Comparison of ENCODE assay signal across 8 cellular contexts in the genomic region with DNA sequence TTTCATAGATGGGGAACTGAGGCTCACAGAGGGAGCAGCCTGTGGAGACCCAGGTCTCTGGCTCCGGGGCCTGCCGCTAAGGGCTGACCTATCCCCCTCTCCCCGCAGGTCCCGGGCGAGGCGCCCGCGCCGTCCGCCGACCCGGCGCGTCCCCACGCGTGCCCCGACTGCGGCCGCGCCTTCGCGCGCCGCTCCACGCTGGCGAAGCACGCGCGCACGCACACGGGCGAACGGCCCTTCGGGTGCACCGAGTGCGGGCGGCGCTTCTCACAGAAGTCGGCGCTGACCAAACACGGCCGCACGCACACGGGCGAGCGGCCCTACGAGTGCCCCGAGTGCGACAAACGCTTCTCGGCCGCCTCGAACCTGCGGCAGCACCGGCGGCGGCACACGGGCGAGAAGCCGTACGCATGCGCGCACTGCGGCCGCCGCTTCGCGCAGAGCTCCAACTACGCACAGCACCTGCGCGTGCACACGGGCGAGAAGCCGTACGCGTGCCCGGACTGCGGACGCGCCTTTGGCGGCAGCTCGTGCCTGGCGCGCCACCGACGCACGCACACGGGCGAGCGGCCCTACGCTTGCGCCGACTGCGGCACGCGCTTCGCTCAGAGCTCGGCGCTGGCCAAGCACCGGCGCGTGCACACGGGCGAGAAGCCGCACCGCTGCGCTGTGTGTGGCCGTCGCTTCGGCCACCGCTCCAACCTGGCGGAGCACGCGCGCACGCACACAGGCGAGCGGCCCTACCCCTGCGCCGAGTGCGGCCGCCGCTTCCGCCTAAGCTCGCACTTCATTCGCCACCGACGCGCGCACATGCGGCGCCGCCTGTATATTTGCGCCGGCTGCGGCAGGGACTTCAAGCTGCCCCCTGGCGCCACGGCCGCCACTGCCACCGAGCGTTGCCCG. TPM values are rescaled to one million over a fixed set of nuclear protein-coding genes. Genes with fewer than 3 reads are reported as not detected.
A peak's percentile ranks its signal among the peaks of the same experiment; 100 is the strongest.
DNase-seq lines count a peak whose midpoint lies in the region; ATAC-seq and TF ChIP-seq lines count a peak whose summit lies in the region.

No MANE protein-coding gene starts in this region.

- DNase-seq in AG04449 (ENCODE audit: low read depth, low spot score) (peak; percentile 33), NCI-H510A treated with DMSO at 0.1 percent for 48 hours (lab: John Stamatoyannopoulos, UW) (peak; percentile 99), mesendoderm (peak; percentile 98)
- DNase-seq in activated CD8-positive, alpha-beta memory T cell treated with anti-CD3 and anti-CD28 coated beads for 4 hours (ENCODE audit: low read depth in 2 of 2) = peak; percentile 72 to 77
- peak; percentile 81 to 85 (median 84) for DNase-seq in effector memory CD8-positive, alpha-beta T cell
- peak; percentile 82 for DNase-seq in stimulated activated CD8-positive, alpha-beta memory T cell treated with anti-CD3 and anti-CD28 coated beads, Interleukin-12 subunit alpha, Interleukin-12 subunit beta, amount 100 ng/mL, for 4 hours (ENCODE audit: low read depth)

- POLR2A ChIA-PET in AG04449 (lab: Yijun Ruan, JAX) = interaction anchor here (1.0 to 1.9 kb wide), 6 partner anchors 8 to 118 kb away, joined by 4 to 8 read pairs (median 5); partner anchors contain the start of genes DCTPP1, ZNF48 and ZNF771

- H3K4me3 ChIP-seq in AG04449 (ENCODE audit: low read depth, low read length) (peak overlapping the region; percentile 62), mesendoderm (ENCODE audit: low read length) (peak overlapping the region; percentile 35)

- H3K4ac ChIP-seq in mesendoderm (ENCODE audit: low read depth, low read length) = peak overlapping the region; percentile 2

- peak overlapping the region; percentile 78 for H3K4me2 ChIP-seq in mesendoderm (ENCODE audit: low read length)

- no peaks in the 10 kb centered on the region for H3K27me3 Mint-ChIP-seq in effector memory CD8-positive, alpha-beta T cell

- H2AK5ac ChIP-seq in mesendoderm (ENCODE audit: low read length) = no peak overlapping the region

- H3K27ac Mint-ChIP-seq in effector memory CD8-positive, alpha-beta T cell = peak overlapping the region in 1 of 2 donors; percentile 53

- no peaks in the 10 kb centered on the region for H3K79me2 ChIP-seq in mesendoderm (ENCODE audit: control insufficient read depth, insufficient read depth, low read length)

- peak overlapping the region; percentile 82 for H3K9ac ChIP-seq in mesendoderm (ENCODE audit: low read length)

- no peak overlapping the region for H2BK15ac ChIP-seq in mesendoderm (replicated peaks; ENCODE audit: low read depth)

- H2BK5ac ChIP-seq in mesendoderm (ENCODE audit: low read length) = no peak overlapping the region

- WGBS in mesendoderm (ENCODE audit: extremely low coverage, insufficient coverage, low lambda C conversion rate) = no CpG with 5 or more reads among the region's 142 CpGs

- H3K56ac ChIP-seq in mesendoderm (ENCODE audit: low read length) = peak overlapping the region; percentile 89

- no peaks in the 10 kb centered on the region for H3K79me1 ChIP-seq in mesendoderm (ENCODE audit: low read length)

- H3K4me1 ChIP-seq in mesendoderm (ENCODE audit: control insufficient read depth, low read depth, low read length) = no peaks in the 10 kb centered on the region

- H4K5ac ChIP-seq in mesendoderm (ENCODE audit: low read length) = no peak overlapping the region

- no peaks in the 10 kb centered on the region for H3K27me3 ChIP-seq in mesendoderm (ENCODE audit: insufficient read depth, low read length, poor library complexity)

- peak; percentile 81 for ATAC-seq in GM18867 (IDR thresholded peaks at IDR 0.05; ENCODE audit: unreplicated experiment)
- peak; percentile 78 for ATAC-seq in HG03108 (IDR thresholded peaks at IDR 0.05; ENCODE audit: unreplicated experiment)
- peak; percentile 89 for ATAC-seq in effector memory CD8-positive, alpha-beta T cell (replicated peaks)

- H3K9me3 Mint-ChIP-seq in effector memory CD8-positive, alpha-beta T cell = no peaks in the 10 kb centered on the region

- H3K27ac ChIP-seq in mesendoderm (ENCODE audit: low read depth, low read length) = peak overlapping the region; percentile 24

- H3K36me3 Mint-ChIP-seq in effector memory CD8-positive, alpha-beta T cell (ENCODE audit: insufficient read depth) = peaks cover 18% of the 10 kb centered on the region

- peak overlapping the region; percentile 55 to 73 for H3K4me3 Mint-ChIP-seq in effector memory CD8-positive, alpha-beta T cell

- peaks cover 5 to 13% of the 10 kb centered on the region in 2 donors for H3K4me1 Mint-ChIP-seq in effector memory CD8-positive, alpha-beta T cell (ENCODE audit: low read depth in 2 of 2)

- peaks cover 2% of the 10 kb centered on the region for H3K36me3 ChIP-seq in mesendoderm (ENCODE audit: control insufficient read depth, insufficient read depth, low read length)

- no peak overlapping the region for H2BK120ac ChIP-seq in mesendoderm (ENCODE audit: low read depth, low read length)

- TF ChIP-seq CTCF in AG04449 (IDR thresholded peaks at IDR 0.05; ENCODE audit: insufficient read depth, low read length, missing control alignments) = peak; percentile 23

- no peak overlapping the region for H3K23ac ChIP-seq in mesendoderm (ENCODE audit: low read length)

- CTCF ChIA-PET in AG04449 (lab: Yijun Ruan, JAX) = interaction anchor here (0.6 to 11.2 kb wide), 9 partner anchors 9 to 324 kb away, joined by 3 to 94 read pairs (median 5); partner anchors contain the start of genes DCTPP1, ZNF747 and ZNF771

- H4K8ac ChIP-seq in mesendoderm (ENCODE audit: low read depth, low read length) = no peak overlapping the region

- peak overlapping the region; percentile 33 for H3K18ac ChIP-seq in mesendoderm (ENCODE audit: low read length)

RNA-seq across cellular contexts. Expression of gene ZNF771, which starts 10.3 kb away (rescaled TPM):
- polyA plus RNA-seq in mesendoderm (2013, experiment 1 of 2) = 4.8 TPM
- 5.1 TPM for polyA plus RNA-seq in mesendoderm (2013, experiment 2 of 2)

RNA-seq across cellular contexts. Expression of gene DCTPP1, which starts 12.1 kb away (rescaled TPM):
- polyA plus RNA-seq in mesendoderm (2013, experiment 1 of 2) = 57.3 TPM
- polyA plus RNA-seq in mesendoderm (2013, experiment 2 of 2) = 57.8 TPM

RNA-seq across cellular contexts. Expression of gene ZNF48, which starts 22.5 kb away (rescaled TPM):
- 21.1 TPM for polyA plus RNA-seq in mesendoderm (2013, experiment 1 of 2)
- 22.0 TPM for polyA plus RNA-seq in mesendoderm (2013, experiment 2 of 2)

RNA-seq across cellular contexts. Expression of gene SEPHS2, which starts 28.0 kb away (rescaled TPM):
- 36.6 TPM for polyA plus RNA-seq in mesendoderm (2013, experiment 1 of 2)
- 36.2 TPM for polyA plus RNA-seq in mesendoderm (2013, experiment 2 of 2)

RNA-seq across cellular contexts. Expression of gene SEPTIN1, which starts 35.3 kb away (rescaled TPM):
- polyA plus RNA-seq in mesendoderm (2013, experiment 1 of 2) = 0.69 TPM
- 0.57 TPM for polyA plus RNA-seq in mesendoderm (2013, experiment 2 of 2)

Comparison
In these comparisons a context has a peak if more than half of its experiments do, and no peak if none do; other contexts are left out.
1. Peak in every context shown above with its lines: DNase-seq, ATAC-seq, H3K4me3 ChIP-seq and H3K27ac ChIP-seq.
2. DNase-seq: peak in every context shown above with its lines; median percentile 99 in NCI-H510A treated with DMSO at 0.1 percent for 48 hours; 98 in mesendoderm; 84 in effector memory CD8-positive, alpha-beta T cell; 82 in stimulated activated CD8-positive, alpha-beta memory T cell treated with anti-CD3 and anti-CD28 coated beads, Interleukin-12 subunit alpha, Interleukin-12 subunit beta, amount 100 ng/mL, for 4 hours; 74 in activated CD8-positive, alpha-beta memory T cell treated with anti-CD3 and anti-CD28 coated beads for 4 hours; 33 in AG04449.